Comparison of ENCODE assay signal across 8 cellular contexts in genomic region chr3:123286308-123287023, GRCh38.
DNase-seq lines count a peak whose midpoint lies in the region; ATAC-seq, FAIRE-seq and TF ChIP-seq lines count a peak whose summit lies in the region.

No MANE protein-coding gene starts in this region.

- FAIRE-seq in RCC 7860 (lab: Jason Lieb, UNC), result no peak

- H3K9me3 ChIP-seq in thyroid gland, result no peaks in the 10 kb centered on the region

- intact Hi-C loops in left colon (cut with DNase I, micrococcal nuclease) (no loop called here), thyroid gland (cut with DNase I) (no loop called here)

- peak; percentile 57 for DNase-seq in SIG-M5 treated with dmso at 0.1 percent for 504 hours (lab: John Stamatoyannopoulos, UW; ENCODE audit: unreplicated experiment)
- no peak for DNase-seq in SIG-M5 (lab: John Stamatoyannopoulos, UW)
- DNase-seq in RCC 7860 (ENCODE audit: low spot score), result peak; percentile 29
- peak; percentile 77 to 78 for DNase-seq in cardiac fibroblast (ENCODE audit: low read depth in 2 of 2)
- DNase-seq in left colon, result peak in 1 of 2 donors; percentile 37
- DNase-seq in thyroid gland, result peak; percentile 20 to 35
- no peak for DNase-seq in NCI-H187 treated with DMSO at 0.1 percent for 48 hours (lab: John Stamatoyannopoulos, UW)

- H3K27ac ChIP-seq in thyroid gland, result no peak overlapping the region

- ATAC-seq in HG02642 (IDR thresholded peaks at IDR 0.05; ENCODE audit: poor library complexity, unreplicated experiment), result peak; percentile 60
- peak; percentile 75 for ATAC-seq in left colon

- WGBS in thyroid gland, 2 donors, result 78 to 83% methylated on average over 8 to 11 of the region's 16 CpGs

- TF ChIP-seq POLR2A in thyroid gland (IDR thresholded peaks at IDR 0.05), result no peak

- no peaks in the 10 kb centered on the region for H3K27me3 ChIP-seq in thyroid gland

- H3K4me3 ChIP-seq in cardiac fibroblast (replicated peaks in 1 of 2; ENCODE audit: low read depth in 2 of 2, low read length in 2 of 2) (no peak overlapping the region), thyroid gland (replicated peaks in 1 of 3) (no peak overlapping the region)

- H3K4me1 ChIP-seq in thyroid gland, result no peaks in the 10 kb centered on the region

- H3K36me3 ChIP-seq in thyroid gland, result no peaks in the 10 kb centered on the region

- TF ChIP-seq CTCF in cardiac fibroblast (IDR thresholded peaks at IDR 0.05; ENCODE audit: low read depth, low read length) (peak; percentile 97), thyroid gland (IDR thresholded peaks at IDR 0.05) (peak in 3 of 6 experiments; percentile 33 to 59 (median 35))

Comparison
In these comparisons a context has a peak if more than half of its experiments do, and no peak if none do; other contexts are left out.
1. DNase-seq: peak in SIG-M5 treated with dmso at 0.1 percent for 504 hours (single experiment), RCC 7860 (single experiment), cardiac fibroblast (2 of 2) and thyroid gland (2 of 2); none in SIG-M5 (single experiment) and NCI-H187 treated with DMSO at 0.1 percent for 48 hours (single experiment).